ENCODE assay signal across 7 cellular contexts in the genomic region with DNA sequence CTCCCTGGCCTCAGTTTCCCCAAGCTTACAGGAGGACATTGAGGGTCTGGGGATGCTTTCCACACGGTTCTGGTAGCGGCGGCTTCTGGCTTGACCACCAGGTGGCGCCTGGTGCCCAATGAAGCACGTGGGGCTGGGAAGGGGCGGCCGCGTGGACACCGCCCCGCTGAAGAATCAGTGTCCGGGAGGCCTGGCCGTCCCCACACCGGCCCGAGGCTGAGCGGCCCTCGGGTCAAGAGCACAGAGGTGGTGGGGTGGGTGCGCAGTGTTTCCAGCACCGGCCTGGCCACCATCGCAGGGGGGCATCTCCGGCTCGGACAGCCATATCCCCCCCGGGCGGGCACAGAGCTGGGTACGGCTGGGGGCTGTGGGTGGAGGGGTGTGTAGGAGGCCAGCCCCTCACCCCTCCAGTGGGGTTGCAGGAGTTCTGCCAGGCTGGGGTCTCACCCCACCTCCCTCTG. TPM values are rescaled to one million over a fixed set of nuclear protein-coding genes. Genes with fewer than 3 reads are reported as not detected.
DNase-seq lines count a peak whose midpoint lies in the region; ATAC-seq, FAIRE-seq and TF ChIP-seq lines count a peak whose summit lies in the region.

No MANE protein-coding gene starts in this region.

- no peaks in the 10 kb centered on the region for H3K4me1 Mint-ChIP-seq in effector memory CD8-positive, alpha-beta T cell (ENCODE audit: low read depth in 2 of 2)

- no peaks in the 10 kb centered on the region for H3K9me3 Mint-ChIP-seq in effector memory CD8-positive, alpha-beta T cell

- ATAC-seq in effector memory CD8-positive, alpha-beta T cell (replicated peaks), result peak; percentile 74

- no peak overlapping the region for H3K27ac Mint-ChIP-seq in effector memory CD8-positive, alpha-beta T cell

- H3K36me3 Mint-ChIP-seq in effector memory CD8-positive, alpha-beta T cell (ENCODE audit: insufficient read depth), result no peaks in the 10 kb centered on the region

- FAIRE-seq in GM12891 (lab: Jason Lieb, UNC), result peak; percentile 85

- no peak overlapping the region for H3K4me3 Mint-ChIP-seq in effector memory CD8-positive, alpha-beta T cell

- H3K27me3 Mint-ChIP-seq in effector memory CD8-positive, alpha-beta T cell, result no peaks in the 10 kb centered on the region

- DNase-seq in GM12891 (ENCODE audit: insufficient read length, low spot score) (peak; percentile 95), NCI-H2196 treated with DMSO at 0.1 percent for 48 hours (lab: John Stamatoyannopoulos, UW; ENCODE audit: unreplicated experiment) (peak; percentile 42), mucosa of gallbladder (ENCODE audit: low spot score) (peak; percentile 70), NCI-H2107 (lab: John Stamatoyannopoulos, UW) (no peak)
- DNase-seq in activated CD8-positive, alpha-beta memory T cell treated with anti-CD3 and anti-CD28 coated beads for 4 hours (ENCODE audit: low read depth in 2 of 2), result peak; percentile 36 to 38
- DNase-seq in effector memory CD8-positive, alpha-beta T cell, result peak; percentile 61 to 67 (median 63)
- peak; percentile 87 for DNase-seq in stimulated activated CD8-positive, alpha-beta memory T cell treated with anti-CD3 and anti-CD28 coated beads, Interleukin-4, amount 100 ng/mL, for 48 hours

- no peak for TF ChIP-seq POLR2A in GM12891 (IDR thresholded peaks at IDR 0.05; ENCODE audit: low read depth, low read length)

TF ChIP-seq in GM12891, 5 proteins besides CTCF, POLR2A, EP300 and RAD21:
- TF ChIP-seq TAF1 (IDR thresholded peaks at IDR 0.05; ENCODE audit: low read depth, low read length), result no peak
- TF ChIP-seq POLR2AphosphoS5 (IDR thresholded peaks at IDR 0.05; ENCODE audit: low read depth, low read length), result no peak
- no peak for TF ChIP-seq PAX5 (IDR thresholded peaks at IDR 0.05; ENCODE audit: insufficient read depth, low read length, severe bottlenecking)

RNA-seq across cellular contexts. Expression of a gene that starts 27.8 kb away (rescaled TPM):
- 3.0 TPM for polyA plus RNA-seq in GM12891 (2012; ENCODE audit: low read depth, missing spikeins)
- 51.3 TPM for total RNA-seq in mucosa of gallbladder
